In the genomic region with DNA sequence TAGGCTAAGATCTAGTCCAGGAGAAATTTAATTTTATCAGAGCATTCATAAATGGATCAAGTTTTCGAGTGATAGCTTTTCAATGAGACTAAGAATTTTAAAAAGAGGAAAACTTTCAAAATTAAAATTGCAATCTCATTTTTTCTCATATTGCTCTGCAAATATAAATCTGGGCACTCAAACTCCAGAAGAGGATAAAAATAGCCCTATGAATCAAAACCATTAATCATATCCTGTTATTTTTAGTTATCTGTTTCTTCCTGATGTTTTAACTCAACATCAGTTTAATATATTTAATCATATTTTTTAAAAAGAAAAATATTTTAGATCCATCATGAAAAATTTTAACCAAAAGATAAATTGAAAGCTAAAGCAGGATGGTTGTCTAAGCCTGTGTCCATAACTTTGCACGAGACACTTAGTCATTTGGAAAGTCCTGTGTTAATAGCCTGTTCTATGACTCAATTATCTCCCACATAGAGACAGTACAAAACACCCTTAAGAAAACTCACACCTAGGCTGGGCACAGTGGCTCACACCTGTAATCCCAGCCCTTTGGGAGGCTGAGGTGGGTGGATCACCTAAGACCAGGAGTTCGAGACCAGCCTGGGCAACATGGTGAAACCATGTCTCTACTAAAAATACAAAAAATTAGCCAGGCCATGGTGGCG, we compare ENCODE assay signal across 10 cellular contexts. TPM values are rescaled to one million over a fixed set of nuclear protein-coding genes. Genes with fewer than 3 reads are reported as not detected.
DNase-seq lines count a peak whose midpoint lies in the region; ATAC-seq and TF ChIP-seq lines count a peak whose summit lies in the region.
"Had no signal": no experiment of that assay in that cellular context is flagged by ENCODE, and none has a peak within 500 bp of the region (broad histone marks: within the 10 kb centered on the region; RNA-seq: fewer than 3 reads in every experiment).

No MANE protein-coding gene starts in this region.

- CTCF ChIA-PET in Panc1 (lab: Charles Lee) = no interaction called here

- H3K36me3 ChIP-seq in Panc1 (ENCODE audit: control insufficient read depth, insufficient read depth, low read length) = no peaks in the 10 kb centered on the region

- no peak for TF ChIP-seq CTCF in Panc1 (IDR thresholded peaks at IDR 0.05)

- no peaks in the 10 kb centered on the region for H3K9me3 Mint-ChIP-seq in activated T-cell treated with anti-CD3 and anti-CD28 coated beads, Interleukin-2, amount 50 U/mL, for 24 hours
- H3K9me3 Mint-ChIP-seq: activated CD4-positive, alpha-beta T cell treated with anti-CD3 and anti-CD28 coated beads, Interleukin-2, amount 10 ng/mL, durations not matched to agents 7 days and 5 days; dendritic cell treated with granulocyte-macrophage colony-stimulating factor and Interleukin-4, amounts not matched to agents 40 ng/mL and 50 ng/mL, for 4 days had no signal

- no peak overlapping the region for H3K4me3 ChIP-seq in Panc1 (ENCODE audit: low read depth in 2 of 2, low read length in 2 of 2)

- no peaks in the 10 kb centered on the region for H3K4me1 ChIP-seq in Panc1 (ENCODE audit: control insufficient read depth, insufficient read depth, low read length)

- BruUV-seq in Panc1 (replicated peaks; lab: Mats Ljungman, UMichigan) = no TSS peak

- peak; percentile 80 for DNase-seq in Panc1 (ENCODE audit: low read depth, low spot score)
- DNase-seq in kidney tubule cell (ENCODE audit: low spot score) = peak; percentile 92
- no peak for DNase-seq in cardiac septum (ENCODE audit: low spot score)
- DNase-seq in activated T-cell treated with anti-CD3 and anti-CD28 coated beads, Interleukin-2, amount 50 U/mL, for 24 hours = no peak
- DNase-seq in dedifferentiated amniotic fluid mesenchymal stem cell (ENCODE audit: extremely low spot score) = no peak
- DNase-seq in HT-29 (ENCODE audit: low spot score) = no peak
- DNase-seq: activated CD4-positive, alpha-beta T cell treated with anti-CD3 and anti-CD28 coated beads, Interleukin-2, amount 10 ng/mL, durations not matched to agents 7 days and 5 days had no signal

- H3K36me3 Mint-ChIP-seq in activated T-cell treated with anti-CD3 and anti-CD28 coated beads, Interleukin-2, amount 50 U/mL, for 24 hours (ENCODE audit: low read depth) = no peaks in the 10 kb centered on the region

- H3K9me3 ChIP-seq in Panc1 (ENCODE audit: control insufficient read depth, insufficient read depth, low read depth, low read length) = no peaks in the 10 kb centered on the region

- H3K27ac Mint-ChIP-seq in activated T-cell treated with anti-CD3 and anti-CD28 coated beads, Interleukin-2, amount 50 U/mL, for 24 hours = no peak overlapping the region
- H3K27ac Mint-ChIP-seq: activated CD4-positive, alpha-beta T cell treated with anti-CD3 and anti-CD28 coated beads, Interleukin-2, amount 10 ng/mL, durations not matched to agents 7 days and 5 days; dendritic cell treated with granulocyte-macrophage colony-stimulating factor and Interleukin-4, amounts not matched to agents 40 ng/mL and 50 ng/mL, for 4 days had no signal

- POLR2A ChIA-PET in Panc1 (lab: Charles Lee) = no interaction called here

- no peak overlapping the region for H3K27ac ChIP-seq in Panc1 (ENCODE audit: low read length)

- H3K27me3 ChIP-seq in Panc1 (ENCODE audit: control insufficient read depth, insufficient read depth, low read length) = no peaks in the 10 kb centered on the region

- in situ Hi-C loops in Panc1 (cut with HindIII; ENCODE audit: low pct_unique_long_range_greater_than_20kb, low sequenced_read_pairs) = no loop called here

- H3K27me3 Mint-ChIP-seq in activated T-cell treated with anti-CD3 and anti-CD28 coated beads, Interleukin-2, amount 50 U/mL, for 24 hours = no peaks in the 10 kb centered on the region
- H3K27me3 Mint-ChIP-seq: activated CD4-positive, alpha-beta T cell treated with anti-CD3 and anti-CD28 coated beads, Interleukin-2, amount 10 ng/mL, durations not matched to agents 7 days and 5 days; dendritic cell treated with granulocyte-macrophage colony-stimulating factor and Interleukin-4, amounts not matched to agents 40 ng/mL and 50 ng/mL, for 4 days had no signal

- H3K4me3 Mint-ChIP-seq in activated T-cell treated with anti-CD3 and anti-CD28 coated beads, Interleukin-2, amount 50 U/mL, for 24 hours = no peak overlapping the region
- H3K4me3 Mint-ChIP-seq: activated CD4-positive, alpha-beta T cell treated with anti-CD3 and anti-CD28 coated beads, Interleukin-2, amount 10 ng/mL, durations not matched to agents 7 days and 5 days; dendritic cell treated with granulocyte-macrophage colony-stimulating factor and Interleukin-4, amounts not matched to agents 40 ng/mL and 50 ng/mL, for 4 days had no signal

- peak; percentile 69 for ATAC-seq in GM18505 (IDR thresholded peaks at IDR 0.05; ENCODE audit: unreplicated experiment)
- ATAC-seq in HG02588 (IDR thresholded peaks at IDR 0.05; ENCODE audit: unreplicated experiment) = peak; percentile 83
- ATAC-seq in Panc1 = 0 out of 2 replicates have a peak, but pooled peaks have one; percentile 58

- no peaks in the 10 kb centered on the region for H3K4me1 Mint-ChIP-seq in activated T-cell treated with anti-CD3 and anti-CD28 coated beads, Interleukin-2, amount 50 U/mL, for 24 hours (ENCODE audit: low read depth)
- H3K4me1 Mint-ChIP-seq: activated CD4-positive, alpha-beta T cell treated with anti-CD3 and anti-CD28 coated beads, Interleukin-2, amount 10 ng/mL, durations not matched to agents 7 days and 5 days had no signal

- intact Hi-C loops in Panc1 (cut with micrococcal nuclease; ENCODE audit: unreplicated experiment) = no loop called here
- intact Hi-C loops in cardiac septum (cut with DNase I) = no loop called here

- no peak for TF ChIP-seq POLR2A in GM18505 (IDR thresholded peaks at IDR 0.05; ENCODE audit: borderline replicate concordance, extremely low read depth, insufficient read depth, insufficient read length)

RNA-seq across cellular contexts. Expression of a gene that starts 17.1 kb away (rescaled TPM):
- total RNA-seq in Panc1 (2021; ENCODE audit: unreplicated experiment) = 145 TPM
- polyA plus RNA-seq in Panc1 (2012; ENCODE audit: insufficient read length) = 44.7 TPM
- 68.6 TPM for total RNA-seq in cardiac septum
- 41.8 and 45.1 TPM in 2 replicates for total RNA-seq in HT-29 (2014; rRNA removed; shearing (Covaris generic))

Comparison
In these comparisons a context has a peak if more than half of its experiments do, and no peak if none do; other contexts are left out.
1. DNase-seq: peak in Panc1 (single experiment) and kidney tubule cell (single experiment); none in cardiac septum (single experiment), activated T-cell treated with anti-CD3 and anti-CD28 coated beads, Interleukin-2, amount 50 U/mL, for 24 hours (single experiment), dedifferentiated amniotic fluid mesenchymal stem cell (single experiment) and HT-29 (single experiment).
2. Peak in every context shown above with its lines, with median percentiles within 50 percentile points of each other: ATAC-seq.